In genomic region chr12:31749024-31749704, GRCh38 we compare ENCODE assay signal across 1 cellular context.
TF ChIP-seq lines count a peak whose summit lies in the region.

No MANE protein-coding gene starts in this region.

TF ChIP-seq in HepG2, 621 proteins besides CTCF, POLR2A, EP300 and RAD21 (continued from another document and continues in another):
- peak; percentile 92 for TF ChIP-seq ARID3A (IDR thresholded peaks at IDR 0.05; ENCODE audit: low read depth, low read length)
- TF ChIP-seq ELF4 (CRISPR knock-in tag; IDR thresholded peaks at IDR 0.05; ENCODE audit: borderline replicate concordance): no peak; the same call in 1 of the 2 replicates
- TF ChIP-seq ZNF644 (CRISPR knock-in tag; IDR thresholded peaks at IDR 0.05; ENCODE audit: low read depth): no peak; the same call in none of the 2 replicates
- TF ChIP-seq ZNF441 (CRISPR knock-in tag; IDR thresholded peaks at IDR 0.05; ENCODE audit: borderline replicate concordance): peak; percentile 67; the same call in 1 of the 2 replicates
- TF ChIP-seq SPEN (CRISPR knock-in tag; IDR thresholded peaks at IDR 0.05; ENCODE audit: low read depth): peak; percentile 32; the same call in 1 of the 2 replicates
- no peak for TF ChIP-seq STAT5B (CRISPR knock-in tag; IDR thresholded peaks at IDR 0.05)
- no peak for TF ChIP-seq ZNF343 (CRISPR knock-in tag; IDR thresholded peaks at IDR 0.05)
- TF ChIP-seq ZNF761 (CRISPR knock-in tag; conservative IDR thresholded peaks at IDR 0.05): 0 out of 2 replicates have a peak, but pooled peaks have one; percentile 69
- TF ChIP-seq ZNF784 (CRISPR knock-in tag; IDR thresholded peaks at IDR 0.05; ENCODE audit: borderline replicate concordance): peak; percentile 53; the same call in 1 of the 2 replicates
- TF ChIP-seq MLX (CRISPR knock-in tag; IDR thresholded peaks at IDR 0.05): peak; percentile 92
- peak; percentile 95 for TF ChIP-seq RERE (CRISPR knock-in tag; IDR thresholded peaks at IDR 0.05; ENCODE audit: low read depth)
- TF ChIP-seq BRF2 (CRISPR knock-in tag; IDR thresholded peaks at IDR 0.05): peak; percentile 50; the same call in 1 of the 2 replicates
- TF ChIP-seq ZNF207 (IDR thresholded peaks at IDR 0.05; ENCODE audit: borderline replicate concordance): no peak
- TF ChIP-seq PPARG (CRISPR knock-in tag; conservative IDR thresholded peaks at IDR 0.05): peak; percentile 78
- peak; percentile 96; the same call in 1 of the 2 replicates for TF ChIP-seq ZSCAN5A (CRISPR knock-in tag; IDR thresholded peaks at IDR 0.05; ENCODE audit: borderline replicate concordance)
- TF ChIP-seq FOXC1 (CRISPR knock-in tag; IDR thresholded peaks at IDR 0.05; ENCODE audit: borderline replicate concordance): peak; percentile 55; the same call in 1 of the 2 replicates
- TF ChIP-seq IKZF5 (CRISPR knock-in tag; IDR thresholded peaks at IDR 0.05): peak; percentile 98
- peak; percentile 61 for TF ChIP-seq GATAD1 (CRISPR knock-in tag; IDR thresholded peaks at IDR 0.05)
- TF ChIP-seq MED1 (CRISPR knock-in tag; IDR thresholded peaks at IDR 0.05): peak; percentile 98
- TF ChIP-seq ZMAT3 (CRISPR knock-in tag; conservative IDR thresholded peaks at IDR 0.05): peak; percentile 79
- TF ChIP-seq ZNF792 (CRISPR knock-in tag; IDR thresholded peaks at IDR 0.05): peak; percentile 99
- no peak for TF ChIP-seq ZNF678 (CRISPR knock-in tag; IDR thresholded peaks at IDR 0.05)
- no peak for TF ChIP-seq NR1H2 (CRISPR knock-in tag; IDR thresholded peaks at IDR 0.05; ENCODE audit: borderline replicate concordance, low read depth)
- no peak for TF ChIP-seq HOXA9 (CRISPR knock-in tag; IDR thresholded peaks at IDR 0.05; ENCODE audit: borderline replicate concordance)
- no peak for TF ChIP-seq GTF3A (CRISPR knock-in tag; conservative IDR thresholded peaks at IDR 0.05)
- no peak for TF ChIP-seq DMTF1 (CRISPR knock-in tag; IDR thresholded peaks at IDR 0.05)
- no peak for TF ChIP-seq HES4 (CRISPR knock-in tag; IDR thresholded peaks at IDR 0.05; ENCODE audit: borderline replicate concordance)
- no peak for TF ChIP-seq ZBTB44 (CRISPR knock-in tag; IDR thresholded peaks at IDR 0.05)
- peak; percentile 96; the same call in 1 of the 2 replicates for TF ChIP-seq MIER3 (CRISPR knock-in tag; IDR thresholded peaks at IDR 0.05; ENCODE audit: borderline replicate concordance)
- TF ChIP-seq THRA (CRISPR knock-in tag; IDR thresholded peaks at IDR 0.05; ENCODE audit: borderline replicate concordance): peak; percentile 89; the same call in 1 of the 2 replicates
- TF ChIP-seq ZNF703 (CRISPR knock-in tag; IDR thresholded peaks at IDR 0.05; ENCODE audit: borderline replicate concordance): peak; percentile 37; the same call in 1 of the 2 replicates
- TF ChIP-seq SAFB2 (CRISPR knock-in tag; IDR thresholded peaks at IDR 0.05; ENCODE audit: borderline replicate concordance, low read depth): no peak
- TF ChIP-seq ARID5B (CRISPR knock-in tag; IDR thresholded peaks at IDR 0.05): peak; percentile 99
- TF ChIP-seq ZNF326 (CRISPR knock-in tag; IDR thresholded peaks at IDR 0.05; ENCODE audit: borderline replicate concordance): no peak
